13 cellular contexts compared by ENCODE assay signal in the genomic region with DNA sequence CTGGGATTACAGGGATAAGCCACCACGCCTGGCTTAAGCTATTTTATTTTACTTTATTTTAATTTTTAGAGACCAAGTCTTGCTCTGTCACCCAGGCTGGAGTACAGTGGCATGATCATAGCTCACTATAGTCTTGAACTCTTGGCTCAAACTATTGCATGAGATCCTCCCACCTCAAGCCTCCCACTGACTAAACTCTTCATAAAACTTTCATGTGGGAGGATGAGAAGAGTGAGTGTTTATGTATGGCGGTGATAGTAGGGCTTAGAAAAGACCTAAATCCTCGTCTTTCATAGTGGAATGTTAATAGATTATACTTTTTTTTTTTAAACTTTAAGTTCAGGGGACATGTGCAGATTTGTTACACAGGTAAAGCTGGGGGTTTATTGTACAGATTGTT.
"Had no signal": no experiment of that assay in that cellular context is flagged by ENCODE, and none has a peak within 500 bp of the region (broad histone marks: within the 10 kb centered on the region; RNA-seq: fewer than 3 reads in every experiment).

No MANE protein-coding gene starts in this region.

- H3K27ac ChIP-seq: colonic mucosa, coronary artery, dorsolateral prefrontal cortex, epithelial cell of prostate, esophagus muscularis mucosa, esophagus squamous epithelium, foreskin keratinocyte, gastrocnemius medialis, gastroesophageal sphincter, heart left ventricle, heart right ventricle had no signal

- H3K4me1 ChIP-seq: colonic mucosa, esophagus muscularis mucosa, foreskin keratinocyte, gastrocnemius medialis, gastroesophageal sphincter, heart left ventricle, heart right ventricle had no signal

- H3K9me3 ChIP-seq: colonic mucosa, esophagus muscularis mucosa, gastrocnemius medialis, gastroesophageal sphincter, heart left ventricle, heart right ventricle had no signal

- ATAC-seq: effector memory CD8-positive, alpha-beta T cell; esophagus mucosa; foreskin keratinocyte; gastrocnemius medialis; gastroesophageal sphincter; heart left ventricle; heart right ventricle had no signal

- H3K36me3 ChIP-seq: colonic mucosa, esophagus muscularis mucosa, esophagus squamous epithelium, gastrocnemius medialis, gastroesophageal sphincter, heart left ventricle, heart right ventricle had no signal

- H3K4me3 ChIP-seq: colonic mucosa, coronary artery, dorsolateral prefrontal cortex, esophagus muscularis mucosa, esophagus squamous epithelium, gastrocnemius medialis, gastroesophageal sphincter, heart left ventricle, heart right ventricle had no signal
